8 cellular contexts compared by ENCODE assay signal in genomic region chr11:67117667-67118058, GRCh38. TPM values are rescaled to one million over a fixed set of nuclear protein-coding genes. Genes with fewer than 3 reads are reported as not detected.
A peak's percentile ranks its signal among the peaks of the same experiment; 100 is the strongest.
DNase-seq lines count a peak whose midpoint lies in the region; ATAC-seq and TF ChIP-seq lines count a peak whose summit lies in the region.

No MANE protein-coding gene starts in this region.

- peak overlapping the region; percentile 97 to 99 (median 98) for H3K27ac Mint-ChIP-seq in nephron

- no peaks in the 10 kb centered on the region for H3K9me3 Mint-ChIP-seq in nephron

- no peaks in the 10 kb centered on the region for H3K27me3 ChIP-seq in A673 (replicated peaks; ENCODE audit: insufficient read depth, low read depth, low read length, poor library complexity)

- DNase-seq in A673 (ENCODE audit: low spot score) (peak; percentile 22), epithelial cell of proximal tubule (ENCODE audit: low read depth) (no peak)
- peak; percentile 77 for DNase-seq in activated CD8-positive, alpha-beta memory T cell treated with anti-CD3 and anti-CD28 coated beads, Interleukin-2, amount 50 U/mL, for 48 hours

- H3K4me1 ChIP-seq in A673 (ENCODE audit: insufficient read depth, low read length, poor library complexity, severe bottlenecking) (peaks cover 10% of the 10 kb centered on the region), urinary bladder (ENCODE audit: insufficient read depth) (no peaks in the 10 kb centered on the region)

- BruUV-seq in A673 (replicated peaks; lab: Mats Ljungman, UMichigan) = no TSS peak

- intact Hi-C loops in A673 (cut with micrococcal nuclease; ENCODE audit: unreplicated experiment) = no loop called here

- ATAC-seq in HG03196 (IDR thresholded peaks at IDR 0.05; ENCODE audit: unreplicated experiment) = peak; percentile 5
- no peak for ATAC-seq in HG03039 (IDR thresholded peaks at IDR 0.05; ENCODE audit: unreplicated experiment)
- ATAC-seq in GM21367 (IDR thresholded peaks at IDR 0.05; ENCODE audit: unreplicated experiment) = no peak

- H3K36me3 ChIP-seq in A673 (ENCODE audit: insufficient read depth, low read length, poor library complexity, severe bottlenecking) (no peaks in the 10 kb centered on the region), urinary bladder (ENCODE audit: insufficient read depth) (peaks cover 2% of the 10 kb centered on the region)

- CTCF ChIA-PET in A673 (lab: Charles Lee) = interaction anchor here (0.6 to 1.8 kb wide), 2 partner anchors 111 to 144 kb away, joined by 5 read pairs; no protein-coding TSS in a partner anchor

- H3K4me1 Mint-ChIP-seq in nephron = peaks cover 32% of the 10 kb centered on the region

- H3K4me3 Mint-ChIP-seq in nephron = peak overlapping the region; percentile 75 to 90 (median 89)

- H3K27ac ChIP-seq in A673 (ENCODE audit: low read depth, low read length, poor library complexity, severe bottlenecking) (no peak overlapping the region), urinary bladder (ENCODE audit: low read depth) (peak overlapping the region; percentile 99)

- peak overlapping the region; percentile 47 for H3K4me3 ChIP-seq in A673 (ENCODE audit: low read depth, low read length, poor library complexity, severe bottlenecking)
- peak overlapping the region; percentile 21 for H3K4me3 ChIP-seq in epithelial cell of proximal tubule (ENCODE audit: low read depth, low read length)
- peak overlapping the region; percentile 69 for H3K4me3 ChIP-seq in urinary bladder (ENCODE audit: low read depth, low read length)

- no peaks in the 10 kb centered on the region for H3K9me3 ChIP-seq in A673 (ENCODE audit: low read depth, low read length, poor library complexity, severe bottlenecking)

- peaks cover 6% of the 10 kb centered on the region for H3K36me3 Mint-ChIP-seq in nephron (ENCODE audit: low read depth)

- no peaks in the 10 kb centered on the region for H3K27me3 Mint-ChIP-seq in nephron (ENCODE audit: low read depth)

- POLR2A ChIA-PET in A673 (lab: Charles Lee; ENCODE audit: low non-redundant PET) = no interaction called here

- WGBS in urinary bladder = 10% methylated on average over 44 of the region's 44 CpGs

- TF ChIP-seq CTCF in A673 (conservative IDR thresholded peaks at IDR 0.05; ENCODE audit: low read depth, low read length) = no peak
- TF ChIP-seq CTCF in epithelial cell of proximal tubule (conservative IDR thresholded peaks at IDR 0.05; ENCODE audit: low read depth, low read length) = no peak
- no peak for TF ChIP-seq CTCF in nephron (IDR thresholded peaks at IDR 0.05; ENCODE audit: unreplicated experiment in 3 of 3)

RNA-seq across cellular contexts. Expression of gene KDM2A, which starts 1.4 kb away (rescaled TPM):
- total RNA-seq in A673 (2021) (105 and 121 TPM in 2 replicates), epithelial cell of proximal tubule (28.5 and 34.1 TPM in 2 replicates), urinary bladder (74.8 TPM)
- 47.8 TPM for polyA plus RNA-seq in urinary bladder
